Comparison of ENCODE assay signal across 1 cellular context in the genomic region with DNA sequence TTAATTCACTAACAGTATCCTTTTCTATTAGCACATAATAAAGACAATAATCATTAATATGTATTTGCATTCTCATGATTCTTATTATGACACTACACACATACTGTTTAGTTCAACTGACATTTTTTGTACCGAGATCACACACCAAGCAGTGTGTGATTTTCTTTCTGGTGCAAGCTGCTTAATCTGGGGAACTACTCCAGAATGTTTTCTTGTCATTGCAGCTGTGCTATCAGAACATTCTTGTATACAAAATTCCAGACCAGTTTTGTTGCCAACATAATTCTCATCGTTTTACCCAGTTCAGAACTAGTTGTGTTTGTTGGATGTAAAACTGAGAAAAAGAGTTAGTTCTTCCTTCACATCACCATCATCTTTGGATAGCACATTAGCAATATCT.
TF ChIP-seq lines count a peak whose summit lies in the region.

No MANE protein-coding gene starts in this region.

TF ChIP-seq in IMR-90, 13 proteins besides CTCF, POLR2A, EP300 and RAD21:
- TF ChIP-seq BHLHE40 (IDR thresholded peaks at IDR 0.05; ENCODE audit: low read depth, low read length) (no peak), MAZ (IDR thresholded peaks at IDR 0.05; ENCODE audit: borderline replicate concordance, low read depth, low read length) (no peak), RCOR1 (IDR thresholded peaks at IDR 0.05; ENCODE audit: insufficient replicate concordance, low read length) (no peak), MAFK (IDR thresholded peaks at IDR 0.05; ENCODE audit: low read depth, low read length) (no peak), SMC3 (IDR thresholded peaks at IDR 0.05; ENCODE audit: low read depth, low read length) (no peak), FOS (IDR thresholded peaks at IDR 0.05; ENCODE audit: low read depth, low read length) (no peak), USF2 (IDR thresholded peaks at IDR 0.05; ENCODE audit: low read depth, low read length) (no peak)
TF ChIP-seq in IMR-90: peak in this region for 0.
